In the genomic region with DNA sequence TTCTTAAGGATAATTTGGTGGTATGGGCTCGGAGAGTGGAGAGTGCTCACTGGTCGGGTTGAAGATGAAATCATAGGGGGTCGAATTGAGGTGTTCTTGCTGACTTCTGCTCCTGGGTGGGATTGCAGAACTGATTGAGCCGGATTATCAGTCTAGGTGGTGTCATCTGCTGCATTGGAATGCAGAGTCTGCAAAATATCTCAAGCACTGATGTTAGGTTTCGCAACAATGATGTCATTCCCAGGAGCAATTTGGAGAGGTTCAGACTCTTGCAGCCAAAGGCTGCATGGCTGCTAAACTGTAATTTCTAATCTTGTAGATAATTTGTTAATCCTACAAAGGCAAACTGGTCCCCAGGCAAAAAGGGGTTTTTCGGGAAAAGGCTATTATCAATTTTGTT, we compare ENCODE assay signal across 10 cellular contexts.
DNase-seq lines count a peak whose midpoint lies in the region; ATAC-seq, FAIRE-seq and TF ChIP-seq lines count a peak whose summit lies in the region.
"Had no signal": no experiment of that assay in that cellular context is flagged by ENCODE, and none has a peak within 500 bp of the region (broad histone marks: within the 10 kb centered on the region; RNA-seq: fewer than 3 reads in every experiment).

No MANE protein-coding gene starts in this region.

- no peak overlapping the region for H2BK5ac ChIP-seq in mesendoderm (ENCODE audit: low read length)

- no peak overlapping the region for H3K4ac ChIP-seq in mesendoderm (ENCODE audit: low read depth, low read length)

- no peak overlapping the region for H4K8ac ChIP-seq in mesendoderm (ENCODE audit: low read depth, low read length)

- peak overlapping the region; percentile 67; the same call in 1 of the 2 replicates for H3K4me2 ChIP-seq in DND-41 (ENCODE audit: insufficient read depth, low read length)
- H3K4me2 ChIP-seq in astrocyte (ENCODE audit: low read length) = no peak overlapping the region
- no peak overlapping the region for H3K4me2 ChIP-seq in mesendoderm (ENCODE audit: low read length)

- peaks cover 35% of the 10 kb centered on the region for H3K4me1 Mint-ChIP-seq in astrocyte (ENCODE audit: low read depth, unreplicated experiment)

- no peak overlapping the region for H2AK5ac ChIP-seq in mesendoderm (ENCODE audit: low read length)

- no peaks in the 10 kb centered on the region for H3K27me3 Mint-ChIP-seq in astrocyte (ENCODE audit: low read depth, unreplicated experiment)

- H2AFZ ChIP-seq in DND-41 (ENCODE audit: low read depth, low read length) = no peak overlapping the region
- H2AFZ ChIP-seq in astrocyte (ENCODE audit: low read depth, low read length) = no peak overlapping the region

- TF ChIP-seq CTCF in DND-41 (IDR thresholded peaks at IDR 0.05; ENCODE audit: borderline replicate concordance, extremely low read depth, low read length, poor library complexity, severe bottlenecking) (no peak), astrocyte (IDR thresholded peaks at IDR 0.05; ENCODE audit: insufficient read depth, low read depth, low read length) (no peak), gastrocnemius medialis (IDR thresholded peaks at IDR 0.05 in 4 of 5, conservative IDR thresholded peaks at IDR 0.05 in 1 of 5) (no peak)

- TF ChIP-seq POLR2A in gastrocnemius medialis (IDR thresholded peaks at IDR 0.05) = no peak

- H3K27ac ChIP-seq in DND-41 (ENCODE audit: low read length) (peak overlapping the region; percentile 94), astrocyte (ENCODE audit: low read depth, low read length) (no peak overlapping the region), mesendoderm (ENCODE audit: low read depth, low read length) (no peak overlapping the region), gastrocnemius medialis (no peak overlapping the region)

- no peak overlapping the region for H3K18ac ChIP-seq in mesendoderm (ENCODE audit: low read length)

- peak overlapping the region; percentile 42 for H3K27ac Mint-ChIP-seq in astrocyte (ENCODE audit: unreplicated experiment)

- H3K4me1 ChIP-seq in DND-41 (ENCODE audit: insufficient read depth, low read length) (peaks cover 34% of the 10 kb centered on the region), astrocyte (ENCODE audit: insufficient read depth, low read length) (no peaks in the 10 kb centered on the region), mesendoderm (ENCODE audit: control insufficient read depth, low read depth, low read length) (peaks cover 2% of the 10 kb centered on the region), gastrocnemius medialis (no peaks in the 10 kb centered on the region)

- H2BK15ac ChIP-seq in mesendoderm (replicated peaks; ENCODE audit: low read depth) = no peak overlapping the region

- H3K4me3 ChIP-seq in DND-41 (ENCODE audit: low read depth in 1 of 2, low read length in 2 of 2) = no peak overlapping the region
- H3K4me3 ChIP-seq in astrocyte (ENCODE audit: insufficient read depth, low read depth, low read length) = no peak overlapping the region
- H3K4me3 ChIP-seq in mesendoderm (ENCODE audit: low read length) = no peak overlapping the region
- no peak overlapping the region for H3K4me3 ChIP-seq in gastrocnemius medialis

- no peaks in the 10 kb centered on the region for H3K36me3 ChIP-seq in DND-41 (ENCODE audit: insufficient read depth, low read length)
- no peaks in the 10 kb centered on the region for H3K36me3 ChIP-seq in astrocyte (ENCODE audit: insufficient read depth, low read length)
- H3K36me3 ChIP-seq in mesendoderm (ENCODE audit: control insufficient read depth, insufficient read depth, low read length) = no peaks in the 10 kb centered on the region
- H3K36me3 ChIP-seq in gastrocnemius medialis = no peaks in the 10 kb centered on the region

- H3K9ac ChIP-seq in DND-41 (ENCODE audit: low read depth, low read length) (no peak overlapping the region; the same call in 1 of the 2 replicates), astrocyte (ENCODE audit: low read length) (no peak overlapping the region), mesendoderm (ENCODE audit: low read length) (no peak overlapping the region)

- no peaks in the 10 kb centered on the region for H3K9me3 ChIP-seq in DND-41 (ENCODE audit: insufficient read depth, low read length, severe bottlenecking)
- H3K9me3 ChIP-seq in astrocyte (ENCODE audit: insufficient read depth, low read depth, low read length) = no peaks in the 10 kb centered on the region
- H3K9me3 ChIP-seq in gastrocnemius medialis = no peaks in the 10 kb centered on the region

- no peak for FAIRE-seq in astrocyte (lab: Jason Lieb, UNC)
- FAIRE-seq: endometrium had no signal

- no peak overlapping the region for H2BK120ac ChIP-seq in mesendoderm (ENCODE audit: low read depth, low read length)

- H4K5ac ChIP-seq in mesendoderm (ENCODE audit: low read length) = no peak overlapping the region

- no peak overlapping the region for H3K56ac ChIP-seq in mesendoderm (ENCODE audit: low read length)

- in situ Hi-C loops in gastrocnemius medialis (cut with MboI; ENCODE audit: low sequenced_read_pairs in 4 of 4) = no loop called here

- no peak overlapping the region for H3K4me3 Mint-ChIP-seq in astrocyte (ENCODE audit: unreplicated experiment)

- no peaks in the 10 kb centered on the region for H3K36me3 Mint-ChIP-seq in astrocyte (ENCODE audit: low read depth, unreplicated experiment)

- H4K20me1 ChIP-seq in DND-41 (ENCODE audit: insufficient read depth, low read length) (no peaks in the 10 kb centered on the region), astrocyte (ENCODE audit: insufficient read depth, low read length) (no peaks in the 10 kb centered on the region)

- no peak for DNase-seq in DND-41
- DNase-seq in LHCN-M2 (ENCODE audit: low read depth) = peak; percentile 75
- peak; percentile 54 for DNase-seq in astrocyte (ENCODE audit: low read depth)
- peak; percentile 81 for DNase-seq in mesendoderm
- DNase-seq in effector CD4-positive, alpha-beta T cell = no peak
- DNase-seq in dedifferentiated amniotic fluid mesenchymal stem cell (ENCODE audit: extremely low spot score) = no peak
- DNase-seq in middle frontal gyrus (ENCODE audit: extremely low spot score, low spot score) = no peak
- DNase-seq in gastrocnemius medialis = no peak
- DNase-seq: NCI-H446 treated with DMSO at 0.1 percent for 48 hours had no signal

- H3K27me3 ChIP-seq in DND-41 (ENCODE audit: insufficient read depth, low read length, poor library complexity) (no peaks in the 10 kb centered on the region), astrocyte (ENCODE audit: insufficient read depth, low read length) (no peaks in the 10 kb centered on the region), mesendoderm (ENCODE audit: insufficient read depth, low read length, poor library complexity) (no peaks in the 10 kb centered on the region), gastrocnemius medialis (no peaks in the 10 kb centered on the region)

- H3K79me1 ChIP-seq in mesendoderm (ENCODE audit: low read length) = no peaks in the 10 kb centered on the region

- no CpG with 5 or more reads among the region's 6 CpGs for WGBS in mesendoderm (ENCODE audit: extremely low coverage, insufficient coverage, low lambda C conversion rate)

- no peaks in the 10 kb centered on the region for H3K9me3 Mint-ChIP-seq in astrocyte (ENCODE audit: unreplicated experiment)

- H3K23ac ChIP-seq in mesendoderm (ENCODE audit: low read length) = no peak overlapping the region

- H3K79me2 ChIP-seq in DND-41 (ENCODE audit: insufficient read depth, low read length) = no peaks in the 10 kb centered on the region
- no peaks in the 10 kb centered on the region for H3K79me2 ChIP-seq in astrocyte (ENCODE audit: insufficient read depth, low read length)
- H3K79me2 ChIP-seq in mesendoderm (ENCODE audit: control insufficient read depth, insufficient read depth, low read length) = no peaks in the 10 kb centered on the region

- ATAC-seq in DND-41 (ENCODE audit: insufficient read depth, low read depth) (no peak), gastrocnemius medialis (no peak)

- intact Hi-C loops in gastrocnemius medialis (cut with DNase I; ENCODE audit: low total_unique reads) = no loop called here

Comparison
In these comparisons a context has a peak if more than half of its experiments do, and no peak if none do; other contexts are left out.
1. DNase-seq: peak in LHCN-M2 (single experiment), astrocyte (single experiment) and mesendoderm (single experiment); none in DND-41 (single experiment), effector CD4-positive, alpha-beta T cell (single experiment), dedifferentiated amniotic fluid mesenchymal stem cell (single experiment), middle frontal gyrus (single experiment) and gastrocnemius medialis (0 of 2).